1 cellular context compared by ENCODE assay signal in the genomic region with DNA sequence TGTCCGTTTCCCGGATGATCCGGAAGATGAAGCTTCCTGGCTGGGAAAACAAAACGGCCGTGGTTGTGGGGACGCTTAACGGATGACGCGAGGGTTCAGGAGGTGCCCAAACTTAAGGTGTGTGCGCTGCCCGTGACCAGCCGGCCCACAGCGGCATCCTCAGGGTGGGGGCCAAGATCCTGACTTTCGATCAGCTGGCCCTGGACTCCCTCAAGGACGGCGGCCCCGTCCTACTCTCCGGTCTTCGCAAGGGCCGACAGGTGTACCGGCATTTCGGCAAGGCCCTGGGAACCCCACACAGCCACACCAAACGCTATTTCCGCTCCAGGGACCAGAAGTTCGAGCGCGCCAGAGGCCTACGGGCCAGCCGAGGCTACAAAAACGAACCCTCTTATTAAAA.
TF ChIP-seq lines count a peak whose summit lies in the region.

No MANE protein-coding gene starts in this region.

TF ChIP-seq in GM23338, 12 proteins besides CTCF, POLR2A, EP300 and RAD21:
- TF ChIP-seq ZNF331 (CRISPR knock-in tag; IDR thresholded peaks at IDR 0.05; ENCODE audit: low read depth) (no peak), NANOG (IDR thresholded peaks at IDR 0.05; ENCODE audit: borderline replicate concordance) (no peak), EZH2 (IDR thresholded peaks at IDR 0.05; ENCODE audit: low read depth, unreplicated experiment) (no peak), ZNF114 (CRISPR knock-in tag; IDR thresholded peaks at IDR 0.05) (no peak), CREB1 (CRISPR knock-in tag; IDR thresholded peaks at IDR 0.05; ENCODE audit: low read depth) (no peak), STAT1 (IDR thresholded peaks at IDR 0.05; ENCODE audit: unreplicated experiment) (no peak), POLR2AphosphoS5 (IDR thresholded peaks at IDR 0.05; ENCODE audit: low read depth) (no peak), ETS1 (IDR thresholded peaks at IDR 0.05) (no peak), EZH2phosphoT487 (IDR thresholded peaks at IDR 0.05; ENCODE audit: unreplicated experiment) (no peak), JUNB (IDR thresholded peaks at IDR 0.05; ENCODE audit: unreplicated experiment) (no peak)
- TF ChIP-seq, protein P1, sequence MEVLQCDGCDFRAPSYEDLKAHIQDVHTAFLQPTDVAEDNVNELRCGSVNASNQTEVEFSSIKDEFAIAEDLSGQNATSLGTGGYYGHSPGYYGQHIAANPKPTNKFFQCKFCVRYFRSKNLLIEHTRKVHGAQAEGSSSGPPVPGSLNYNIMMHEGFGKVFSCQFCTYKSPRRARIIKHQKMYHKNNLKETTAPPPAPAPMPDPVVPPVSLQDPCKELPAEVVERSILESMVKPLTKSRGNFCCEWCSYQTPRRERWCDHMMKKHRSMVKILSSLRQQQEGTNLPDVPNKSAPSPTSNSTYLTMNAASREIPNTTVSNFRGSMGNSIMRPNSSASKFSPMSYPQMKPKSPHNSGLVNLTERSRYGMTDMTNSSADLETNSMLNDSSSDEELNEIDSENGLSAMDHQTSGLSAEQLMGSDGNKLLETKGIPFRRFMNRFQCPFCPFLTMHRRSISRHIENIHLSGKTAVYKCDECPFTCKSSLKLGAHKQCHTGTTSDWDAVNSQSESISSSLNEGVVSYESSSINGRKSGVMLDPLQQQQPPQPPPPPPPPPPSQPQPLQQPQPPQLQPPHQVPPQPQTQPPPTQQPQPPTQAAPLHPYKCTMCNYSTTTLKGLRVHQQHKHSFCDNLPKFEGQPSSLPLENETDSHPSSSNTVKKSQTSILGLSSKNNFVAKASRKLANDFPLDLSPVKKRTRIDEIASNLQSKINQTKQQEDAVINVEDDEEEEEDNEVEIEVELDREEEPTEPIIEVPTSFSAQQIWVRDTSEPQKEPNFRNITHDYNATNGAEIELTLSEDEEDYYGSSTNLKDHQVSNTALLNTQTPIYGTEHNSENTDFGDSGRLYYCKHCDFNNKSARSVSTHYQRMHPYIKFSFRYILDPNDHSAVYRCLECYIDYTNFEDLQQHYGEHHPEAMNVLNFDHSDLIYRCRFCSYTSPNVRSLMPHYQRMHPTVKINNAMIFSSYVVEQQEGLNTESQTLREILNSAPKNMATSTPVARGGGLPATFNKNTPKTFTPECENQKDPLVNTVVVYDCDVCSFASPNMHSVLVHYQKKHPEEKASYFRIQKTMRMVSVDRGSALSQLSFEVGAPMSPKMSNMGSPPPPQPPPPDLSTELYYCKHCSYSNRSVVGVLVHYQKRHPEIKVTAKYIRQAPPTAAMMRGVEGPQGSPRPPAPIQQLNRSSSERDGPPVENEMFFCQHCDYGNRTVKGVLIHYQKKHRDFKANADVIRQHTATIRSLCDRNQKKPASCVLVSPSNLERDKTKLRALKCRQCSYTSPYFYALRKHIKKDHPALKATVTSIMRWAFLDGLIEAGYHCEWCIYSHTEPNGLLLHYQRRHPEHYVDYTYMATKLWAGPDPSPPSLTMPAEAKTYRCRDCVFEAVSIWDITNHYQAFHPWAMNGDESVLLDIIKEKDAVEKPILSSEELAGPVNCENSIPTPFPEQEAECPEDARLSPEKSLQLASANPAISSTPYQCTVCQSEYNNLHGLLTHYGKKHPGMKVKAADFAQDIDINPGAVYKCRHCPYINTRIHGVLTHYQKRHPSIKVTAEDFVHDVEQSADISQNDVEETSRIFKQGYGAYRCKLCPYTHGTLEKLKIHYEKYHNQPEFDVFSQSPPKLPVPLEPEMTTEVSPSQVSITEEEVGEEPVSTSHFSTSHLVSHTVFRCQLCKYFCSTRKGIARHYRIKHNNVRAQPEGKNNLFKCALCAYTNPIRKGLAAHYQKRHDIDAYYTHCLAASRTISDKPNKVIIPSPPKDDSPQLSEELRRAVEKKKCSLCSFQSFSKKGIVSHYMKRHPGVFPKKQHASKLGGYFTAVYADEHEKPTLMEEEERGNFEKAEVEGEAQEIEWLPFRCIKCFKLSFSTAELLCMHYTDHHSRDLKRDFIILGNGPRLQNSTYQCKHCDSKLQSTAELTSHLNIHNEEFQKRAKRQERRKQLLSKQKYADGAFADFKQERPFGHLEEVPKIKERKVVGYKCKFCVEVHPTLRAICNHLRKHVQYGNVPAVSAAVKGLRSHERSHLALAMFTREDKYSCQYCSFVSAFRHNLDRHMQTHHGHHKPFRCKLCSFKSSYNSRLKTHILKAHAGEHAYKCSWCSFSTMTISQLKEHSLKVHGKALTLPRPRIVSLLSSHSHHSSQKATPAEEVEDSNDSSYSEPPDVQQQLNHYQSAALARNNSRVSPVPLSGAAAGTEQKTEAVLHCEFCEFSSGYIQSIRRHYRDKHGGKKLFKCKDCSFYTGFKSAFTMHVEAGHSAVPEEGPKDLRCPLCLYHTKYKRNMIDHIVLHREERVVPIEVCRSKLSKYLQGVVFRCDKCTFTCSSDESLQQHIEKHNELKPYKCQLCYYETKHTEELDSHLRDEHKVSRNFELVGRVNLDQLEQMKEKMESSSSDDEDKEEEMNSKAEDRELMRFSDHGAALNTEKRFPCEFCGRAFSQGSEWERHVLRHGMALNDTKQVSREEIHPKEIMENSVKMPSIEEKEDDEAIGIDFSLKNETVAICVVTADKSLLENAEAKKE (CRISPR knock-in tag; IDR thresholded peaks at IDR 0.05) = no peak
- TF ChIP-seq, protein P2, sequence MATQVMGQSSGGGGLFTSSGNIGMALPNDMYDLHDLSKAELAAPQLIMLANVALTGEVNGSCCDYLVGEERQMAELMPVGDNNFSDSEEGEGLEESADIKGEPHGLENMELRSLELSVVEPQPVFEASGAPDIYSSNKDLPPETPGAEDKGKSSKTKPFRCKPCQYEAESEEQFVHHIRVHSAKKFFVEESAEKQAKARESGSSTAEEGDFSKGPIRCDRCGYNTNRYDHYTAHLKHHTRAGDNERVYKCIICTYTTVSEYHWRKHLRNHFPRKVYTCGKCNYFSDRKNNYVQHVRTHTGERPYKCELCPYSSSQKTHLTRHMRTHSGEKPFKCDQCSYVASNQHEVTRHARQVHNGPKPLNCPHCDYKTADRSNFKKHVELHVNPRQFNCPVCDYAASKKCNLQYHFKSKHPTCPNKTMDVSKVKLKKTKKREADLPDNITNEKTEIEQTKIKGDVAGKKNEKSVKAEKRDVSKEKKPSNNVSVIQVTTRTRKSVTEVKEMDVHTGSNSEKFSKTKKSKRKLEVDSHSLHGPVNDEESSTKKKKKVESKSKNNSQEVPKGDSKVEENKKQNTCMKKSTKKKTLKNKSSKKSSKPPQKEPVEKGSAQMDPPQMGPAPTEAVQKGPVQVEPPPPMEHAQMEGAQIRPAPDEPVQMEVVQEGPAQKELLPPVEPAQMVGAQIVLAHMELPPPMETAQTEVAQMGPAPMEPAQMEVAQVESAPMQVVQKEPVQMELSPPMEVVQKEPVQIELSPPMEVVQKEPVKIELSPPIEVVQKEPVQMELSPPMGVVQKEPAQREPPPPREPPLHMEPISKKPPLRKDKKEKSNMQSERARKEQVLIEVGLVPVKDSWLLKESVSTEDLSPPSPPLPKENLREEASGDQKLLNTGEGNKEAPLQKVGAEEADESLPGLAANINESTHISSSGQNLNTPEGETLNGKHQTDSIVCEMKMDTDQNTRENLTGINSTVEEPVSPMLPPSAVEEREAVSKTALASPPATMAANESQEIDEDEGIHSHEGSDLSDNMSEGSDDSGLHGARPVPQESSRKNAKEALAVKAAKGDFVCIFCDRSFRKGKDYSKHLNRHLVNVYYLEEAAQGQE (IDR thresholded peaks at IDR 0.05; ENCODE audit: unreplicated experiment) = no peak
TF ChIP-seq in GM23338: peak in this region for 0.
